33 cellular contexts compared by ENCODE assay signal in genomic region chr13:110854866-110855265, GRCh38.
"Had no signal": no experiment of that assay in that cellular context is flagged by ENCODE, and none has a peak within 500 bp of the region (broad histone marks: within the 10 kb centered on the region; RNA-seq: fewer than 3 reads in every experiment).

No MANE protein-coding gene starts in this region.

- H3K36me3 ChIP-seq: MG63 had no signal

- DNase-seq: Karpas-422, Kasumi-1, MG63, NCI-H1048, NCI-H1092, NCI-H1092 treated with DMSO at 0.1 percent for 48 hours, NCI-H1105, NCI-H1105 treated with DMSO at 0.1 percent for 48 hours, NCI-H1417, NCI-H1417 treated with DMSO at 0.1 percent for 48 hours, NCI-H1436, NCI-H1436 treated with DMSO at 0.1 percent for 48 hours, NCI-H146, NCI-H1694, NCI-H1694 treated with DMSO at 0.1 percent for 48 hours, NCI-H187, NCI-H187 treated with DMSO at 0.1 percent for 48 hours, NCI-H1930, NCI-H2029, NCI-H2029 treated with DMSO at 0.1 percent for 48 hours, NCI-H2081, NCI-H2081 treated with DMSO at 0.1 percent for 48 hours, NCI-H2107, NCI-H2171, NCI-H2171 treated with DMSO at 0.1 percent for 48 hours, NCI-H2227 treated with DMSO at 0.1 percent for 48 hours, NCI-H226, NCI-H345, NCI-H446, NCI-H446 treated with DMSO at 0.1 percent for 48 hours, NCI-H510A, NCI-H510A treated with DMSO at 0.1 percent for 48 hours, NCI-H524 had no signal

- H3K4me3 ChIP-seq: MG63 had no signal
